Comparison of ENCODE assay signal across 11 cellular contexts in the genomic region with DNA sequence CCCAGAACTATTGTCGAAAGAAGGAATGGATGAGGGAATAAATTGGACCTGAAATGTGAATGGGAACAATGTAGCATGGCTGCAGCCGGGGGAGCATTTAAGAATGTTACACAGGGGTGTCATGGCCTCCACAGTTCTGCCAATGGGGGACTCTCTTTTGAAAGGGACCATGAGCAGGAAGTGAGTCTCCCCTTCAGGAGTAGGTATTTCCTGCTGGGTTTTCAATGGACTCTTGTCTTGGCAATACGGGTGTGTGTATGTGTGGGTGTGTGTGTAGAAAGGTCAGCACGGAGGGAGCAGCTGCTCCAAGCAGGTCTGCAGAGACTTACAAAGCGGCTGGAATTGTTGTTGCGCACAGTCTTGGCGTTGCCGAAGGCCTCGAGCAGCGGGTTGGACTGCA. TPM values are rescaled to one million over a fixed set of nuclear protein-coding genes. Genes with fewer than 3 reads are reported as not detected.
DNase-seq lines count a peak whose midpoint lies in the region; ATAC-seq and TF ChIP-seq lines count a peak whose summit lies in the region.
"Had no signal": no experiment of that assay in that cellular context is flagged by ENCODE, and none has a peak within 500 bp of the region (broad histone marks: within the 10 kb centered on the region; RNA-seq: fewer than 3 reads in every experiment).

No MANE protein-coding gene starts in this region.

- H3K9me3 ChIP-seq in osteoblast (ENCODE audit: low read depth, low read length), result no peaks in the 10 kb centered on the region
- H3K9me3 ChIP-seq: esophagus muscularis mucosa had no signal

- H3K4me1 Mint-ChIP-seq in central memory CD8-positive, alpha-beta T cell, result peaks cover 36% of the 10 kb centered on the region

- H3K4me3 ChIP-seq in osteoblast (ENCODE audit: insufficient read depth, low read length), result no peak overlapping the region
- H3K4me3 ChIP-seq: esophagus muscularis mucosa had no signal

- H3K27me3 ChIP-seq in osteoblast (ENCODE audit: insufficient read depth, low read length), result no peaks in the 10 kb centered on the region
- H3K27me3 ChIP-seq: esophagus muscularis mucosa had no signal

- H3K79me2 ChIP-seq in osteoblast (ENCODE audit: insufficient read depth, low read length), result no peaks in the 10 kb centered on the region

- H3K4me2 ChIP-seq in osteoblast (ENCODE audit: insufficient read depth, low read length), result no peak overlapping the region

- H2AFZ ChIP-seq in osteoblast (ENCODE audit: low read length), result no peak overlapping the region

- H3K36me3 Mint-ChIP-seq in central memory CD8-positive, alpha-beta T cell (ENCODE audit: insufficient read depth), result peaks cover 66% of the 10 kb centered on the region

- peak overlapping the region; percentile 30 for H3K27ac Mint-ChIP-seq in central memory CD8-positive, alpha-beta T cell (ENCODE audit: low read depth)

- no peaks in the 10 kb centered on the region for H3K9me3 Mint-ChIP-seq in central memory CD8-positive, alpha-beta T cell

- H3K4me3 Mint-ChIP-seq in central memory CD8-positive, alpha-beta T cell, result no peak overlapping the region

- no peak overlapping the region for H3K27ac ChIP-seq in osteoblast (ENCODE audit: low read depth, low read length)
- H3K27ac ChIP-seq: esophagus muscularis mucosa had no signal

- no peak for TF ChIP-seq CTCF in osteoblast (IDR thresholded peaks at IDR 0.05; ENCODE audit: extremely low read depth, low read depth, low read length)

- ATAC-seq in central memory CD8-positive, alpha-beta T cell (replicated peaks; ENCODE audit: extremely low read depth, poor library complexity, severe bottlenecking), result no peak
- no peak for ATAC-seq in HG02623 (IDR thresholded peaks at IDR 0.05; ENCODE audit: unreplicated experiment)
- ATAC-seq in GM19463 (IDR thresholded peaks at IDR 0.05; ENCODE audit: unreplicated experiment), result no peak

- H3K4me1 ChIP-seq in osteoblast (ENCODE audit: insufficient read depth, low read length), result no peaks in the 10 kb centered on the region
- H3K4me1 ChIP-seq: esophagus muscularis mucosa had no signal

- H4K20me1 ChIP-seq in osteoblast (ENCODE audit: insufficient read depth, low read length), result no peaks in the 10 kb centered on the region

- no peaks in the 10 kb centered on the region for H3K36me3 ChIP-seq in osteoblast (ENCODE audit: insufficient read depth, low read length)

- H3K27me3 Mint-ChIP-seq in central memory CD8-positive, alpha-beta T cell, result no peaks in the 10 kb centered on the region

- DNase-seq in NCI-H82 (lab: John Stamatoyannopoulos, UW) (peak; percentile 58), NCI-H82 treated with DMSO at 0.1 percent for 48 hours (lab: John Stamatoyannopoulos, UW; ENCODE audit: unreplicated experiment) (no peak), NCI-H2171 treated with DMSO at 0.1 percent for 48 hours (lab: John Stamatoyannopoulos, UW) (peak; percentile 31), osteoblast (ENCODE audit: insufficient read length, low spot score, missing footprints) (peak; percentile 65)
- no peak for DNase-seq in central memory CD8-positive, alpha-beta T cell (ENCODE audit: low spot score in 2 of 2)
- DNase-seq in stimulated activated naive CD4-positive, alpha-beta T cell (lab: John Stamatoyannopoulos, UW), result no peak
- DNase-seq: activated T-cell treated with anti-CD3 and anti-CD28 coated beads, Interleukin-2, amount 50 U/mL, for 1 hour; nucleus accumbens had no signal

RNA-seq across cellular contexts. Expression of a gene that starts 24.4 kb away (rescaled TPM):
- under 0.01 and 0.72 TPM in 2 replicates for total RNA-seq in osteoblast

RNA-seq across cellular contexts. Expression of a gene that starts 38.8 kb away (rescaled TPM):
- total RNA-seq in osteoblast, result 2.9 and 6.9 TPM in 2 replicates

RNA-seq across cellular contexts. Expression of a gene that starts 50.4 kb away (rescaled TPM):
- under 0.01 TPM in 1 of 2 replicates, not detected in the other for total RNA-seq in osteoblast

RNA-seq across cellular contexts. Expression of a gene that starts 57.7 kb away (rescaled TPM):
- 49.6 and 56.3 TPM in 2 replicates for total RNA-seq in osteoblast

Comparison
In these comparisons a context has a peak if more than half of its experiments do, and no peak if none do; other contexts are left out.
1. DNase-seq: peak in NCI-H82 (single experiment), NCI-H2171 treated with DMSO at 0.1 percent for 48 hours (single experiment) and osteoblast (single experiment); none in NCI-H82 treated with DMSO at 0.1 percent for 48 hours (single experiment), central memory CD8-positive, alpha-beta T cell (0 of 2) and stimulated activated naive CD4-positive, alpha-beta T cell (0 of 6).